Comparison of ENCODE assay signal across 24 cellular contexts in the genomic region with DNA sequence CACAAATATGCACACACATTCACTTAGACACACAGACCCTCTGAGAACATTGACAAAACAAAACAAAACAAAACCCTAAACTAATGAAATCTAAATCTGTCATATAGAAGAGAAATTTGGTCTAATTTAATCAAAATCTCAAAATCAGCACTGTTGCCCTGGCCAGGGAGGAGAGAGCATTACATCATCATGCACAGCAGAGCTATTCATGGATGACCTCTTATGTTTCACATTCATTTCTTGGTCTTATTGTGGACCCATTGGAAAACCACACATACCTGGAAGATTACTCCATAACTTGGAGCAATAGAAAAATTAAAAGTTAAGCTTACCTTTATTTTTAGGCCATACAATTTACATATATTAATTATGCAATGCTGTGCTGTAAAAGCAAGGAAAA.
A peak's percentile ranks its signal among the peaks of the same experiment; 100 is the strongest.
DNase-seq lines count a peak whose midpoint lies in the region; ATAC-seq, FAIRE-seq and TF ChIP-seq lines count a peak whose summit lies in the region.
"Had no signal": no experiment of that assay in that cellular context is flagged by ENCODE, and none has a peak within 500 bp of the region (broad histone marks: within the 10 kb centered on the region; RNA-seq: fewer than 3 reads in every experiment).

No MANE protein-coding gene starts in this region.

- no peak for TF ChIP-seq POLR2A in HepG2 (IDR thresholded peaks at IDR 0.05; ENCODE audit: insufficient read depth in 1 of 2, low read depth in 2 of 2, low read length in 2 of 2)
- TF ChIP-seq POLR2A in right lobe of liver (IDR thresholded peaks at IDR 0.05): no peak

- DNase-seq in HepG2 (ENCODE audit: low spot score) (no peak), right lobe of liver (no peak), astrocyte of the spinal cord (ENCODE audit: low read depth, low spot score) (peak; percentile 49), glomerular visceral epithelial cell (ENCODE audit: extremely low spot score) (peak; percentile 56), stromal cell of bone marrow (ENCODE audit: low read depth) (peak; percentile 26), G401 (ENCODE audit: low spot score) (no peak), SIG-M5 treated with dmso at 0.1 percent for 504 hours (lab: John Stamatoyannopoulos, UW; ENCODE audit: unreplicated experiment) (no peak)
- DNase-seq: 8988T; activated CD4-positive, alpha-beta T cell treated with anti-CD3 and anti-CD28 coated beads for 48 hours; colonic mucosa; COR-L47; DND-41; foreskin melanocyte; GOT3; naive thymus-derived CD8-positive, alpha-beta T cell; NCI-H1417 treated with DMSO at 0.1 percent for 48 hours; NCI-H524 treated with DMSO at 0.1 percent for 48 hours; Peyer's patch; substantia nigra; upper lobe of right lung had no signal

- in situ Hi-C loops in HepG2 (cut with HindIII; ENCODE audit: extremely low pct_ligation_motif_present, low pct_unique_long_range_greater_than_20kb): loop anchor here (25.0 kb wide), 1 partner anchor 1547 kb away; a partner anchor contains a TSS
- in situ Hi-C loops in astrocyte of the spinal cord (cut with HindIII; ENCODE audit: low sequenced_read_pairs): no loop called here
- in situ Hi-C loops in G401 (cut with HindIII; ENCODE audit: low sequenced_read_pairs): no loop called here

- no peak for FAIRE-seq in HepG2 (lab: Jason Lieb, UNC)
- FAIRE-seq: keratinocyte had no signal

- no peak for TF ChIP-seq EP300 in HepG2 (IDR thresholded peaks at IDR 0.05; ENCODE audit: low read depth in 2 of 2, low read length in 2 of 2)
- TF ChIP-seq EP300 in HepG2 (CRISPR knock-in tag; IDR thresholded peaks at IDR 0.05; ENCODE audit: borderline replicate concordance): no peak

- TF ChIP-seq RAD21 in HepG2 (CRISPR knock-in tag; IDR thresholded peaks at IDR 0.05): no peak

- no peak overlapping the region for H2AFZ ChIP-seq in HepG2 (ENCODE audit: low read length)

- no peak overlapping the region for H3K4me2 ChIP-seq in HepG2 (ENCODE audit: low read depth, low read length)
- H3K4me2 ChIP-seq: BLaER1 had no signal

- H3K36me3 ChIP-seq in HepG2 (replicated peaks in 1 of 2; ENCODE audit: control insufficient read depth in 1 of 2, insufficient read depth in 2 of 2, low read length in 2 of 2): no peaks in the 10 kb centered on the region
- H3K36me3 ChIP-seq in right lobe of liver: no peaks in the 10 kb centered on the region
- H3K36me3 ChIP-seq: BLaER1, colonic mucosa, Peyer's patch, upper lobe of right lung had no signal

- TF ChIP-seq CTCF in HepG2 (CRISPR knock-in tag; IDR thresholded peaks at IDR 0.05): no peak
- TF ChIP-seq CTCF in right lobe of liver (IDR thresholded peaks at IDR 0.05): no peak
- TF ChIP-seq CTCF in astrocyte of the spinal cord (IDR thresholded peaks at IDR 0.05; ENCODE audit: low read depth, low read length): no peak

- H3K4me1 ChIP-seq in HepG2 (ENCODE audit: insufficient read depth, low read length) (peaks cover 10% of the 10 kb centered on the region; the same call in 1 of the 2 replicates), right lobe of liver (no peaks in the 10 kb centered on the region)
- H3K4me1 ChIP-seq: BLaER1, colonic mucosa, Peyer's patch, upper lobe of right lung had no signal

- POLR2A ChIA-PET in HepG2 (lab: Yijun Ruan, JAX): no interaction called here

- no peaks in the 10 kb centered on the region for H4K20me1 ChIP-seq in HepG2 (ENCODE audit: insufficient read depth, low read length)
- H4K20me1 ChIP-seq: BLaER1 had no signal

- CTCF ChIA-PET in HepG2 (lab: Yijun Ruan, JAX; ENCODE audit: low intra/inter-chr PET ratio, low total read pairs): no interaction called here

- no peak overlapping the region for H3K4me3 ChIP-seq in HepG2 (replicated peaks in 1 of 3; ENCODE audit: insufficient read depth in 1 of 3, low read depth in 2 of 3, low read length in 3 of 3)
- no peak overlapping the region for H3K4me3 ChIP-seq in right lobe of liver
- H3K4me3 ChIP-seq in astrocyte of the spinal cord (ENCODE audit: low read depth, low read length): no peak overlapping the region
- H3K4me3 ChIP-seq: BLaER1, colonic mucosa, Peyer's patch, upper lobe of right lung had no signal

- intact Hi-C loops in HepG2 (cut with micrococcal nuclease; ENCODE audit: unreplicated experiment): no loop called here
- intact Hi-C loops in right lobe of liver (cut with DNase I): no loop called here

- no peak overlapping the region for H3K9ac ChIP-seq in HepG2 (ENCODE audit: insufficient read depth, low read depth, low read length)
- H3K9ac ChIP-seq: BLaER1 had no signal

- H3K27ac ChIP-seq in HepG2 (ENCODE audit: extremely low read length, insufficient read depth, low read length) (no peak overlapping the region), right lobe of liver (no peak overlapping the region)
- H3K27ac ChIP-seq: BLaER1, colonic mucosa, Peyer's patch, upper lobe of right lung had no signal

- no TSS peak for BruUV-seq in HepG2 (replicated peaks; lab: Mats Ljungman, UMichigan)

- no peaks in the 10 kb centered on the region for H3K79me2 ChIP-seq in HepG2 (ENCODE audit: insufficient read depth, low read length)

- H3K9me3 ChIP-seq in HepG2 (ENCODE audit: low read length): no peaks in the 10 kb centered on the region
- no peaks in the 10 kb centered on the region for H3K9me3 ChIP-seq in right lobe of liver
- H3K9me3 ChIP-seq: colonic mucosa, Peyer's patch, upper lobe of right lung had no signal

- H3K27me3 ChIP-seq in HepG2 (ENCODE audit: control insufficient read depth in 1 of 2, insufficient read depth in 2 of 2, low read length in 2 of 2) (no peaks in the 10 kb centered on the region), right lobe of liver (no peaks in the 10 kb centered on the region)
- H3K27me3 ChIP-seq: BLaER1, colonic mucosa, Peyer's patch, upper lobe of right lung had no signal

- ATAC-seq in HepG2: no peak
- ATAC-seq in right lobe of liver: no peak
- no peak for ATAC-seq in GM21717 (IDR thresholded peaks at IDR 0.05; ENCODE audit: unreplicated experiment)
- ATAC-seq: activated naive CD4-positive, alpha-beta T cell treated with anti-CD3 and anti-CD28 coated beads, Interleukin-2, amount 50 U/mL, for 72 hours; naive thymus-derived CD8-positive, alpha-beta T cell had no signal

TF ChIP-seq in HepG2, 621 proteins besides CTCF, POLR2A, EP300 and RAD21:
- TF ChIP-seq ATF7 (IDR thresholded peaks at IDR 0.05) (peak; percentile 45), ATF7 (CRISPR knock-in tag; IDR thresholded peaks at IDR 0.05) (no peak)
- TF ChIP-seq, protein P1, sequence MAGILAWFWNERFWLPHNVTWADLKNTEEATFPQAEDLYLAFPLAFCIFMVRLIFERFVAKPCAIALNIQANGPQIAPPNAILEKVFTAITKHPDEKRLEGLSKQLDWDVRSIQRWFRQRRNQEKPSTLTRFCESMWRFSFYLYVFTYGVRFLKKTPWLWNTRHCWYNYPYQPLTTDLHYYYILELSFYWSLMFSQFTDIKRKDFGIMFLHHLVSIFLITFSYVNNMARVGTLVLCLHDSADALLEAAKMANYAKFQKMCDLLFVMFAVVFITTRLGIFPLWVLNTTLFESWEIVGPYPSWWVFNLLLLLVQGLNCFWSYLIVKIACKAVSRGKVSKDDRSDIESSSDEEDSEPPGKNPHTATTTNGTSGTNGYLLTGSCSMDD (CRISPR knock-in tag; IDR thresholded peaks at IDR 0.05): no peak

Comparison
In these comparisons a context has a peak if more than half of its experiments do, and no peak if none do; other contexts are left out.
1. DNase-seq: peak in astrocyte of the spinal cord (single experiment), glomerular visceral epithelial cell (single experiment) and stromal cell of bone marrow (single experiment); none in HepG2 (single experiment), right lobe of liver (0 of 3), G401 (single experiment) and SIG-M5 treated with dmso at 0.1 percent for 504 hours (single experiment).